In the genomic region with DNA sequence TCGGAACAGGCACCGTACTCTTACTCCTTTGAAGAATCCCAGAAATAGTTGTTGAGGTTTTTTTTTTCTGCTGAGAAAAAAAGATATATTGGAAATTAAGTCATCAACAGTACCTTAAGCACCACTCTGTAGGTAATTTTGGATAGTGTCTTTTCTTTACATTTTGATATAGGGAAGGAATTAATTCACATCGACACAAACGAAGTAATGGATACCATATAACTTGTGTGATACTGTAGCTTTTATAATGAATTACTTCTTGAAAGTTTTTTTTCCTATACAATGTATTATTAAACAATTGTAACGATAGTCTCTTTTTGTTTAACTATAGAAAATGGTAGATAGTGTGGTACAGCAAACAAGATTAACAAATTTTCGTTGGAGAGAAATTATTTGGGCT, we compare ENCODE assay signal across 1 cellular context.
TF ChIP-seq lines count a peak whose summit lies in the region.

No MANE protein-coding gene starts in this region.

TF ChIP-seq in GM23338, 12 proteins besides CTCF, POLR2A, EP300 and RAD21:
- TF ChIP-seq, protein P1, sequence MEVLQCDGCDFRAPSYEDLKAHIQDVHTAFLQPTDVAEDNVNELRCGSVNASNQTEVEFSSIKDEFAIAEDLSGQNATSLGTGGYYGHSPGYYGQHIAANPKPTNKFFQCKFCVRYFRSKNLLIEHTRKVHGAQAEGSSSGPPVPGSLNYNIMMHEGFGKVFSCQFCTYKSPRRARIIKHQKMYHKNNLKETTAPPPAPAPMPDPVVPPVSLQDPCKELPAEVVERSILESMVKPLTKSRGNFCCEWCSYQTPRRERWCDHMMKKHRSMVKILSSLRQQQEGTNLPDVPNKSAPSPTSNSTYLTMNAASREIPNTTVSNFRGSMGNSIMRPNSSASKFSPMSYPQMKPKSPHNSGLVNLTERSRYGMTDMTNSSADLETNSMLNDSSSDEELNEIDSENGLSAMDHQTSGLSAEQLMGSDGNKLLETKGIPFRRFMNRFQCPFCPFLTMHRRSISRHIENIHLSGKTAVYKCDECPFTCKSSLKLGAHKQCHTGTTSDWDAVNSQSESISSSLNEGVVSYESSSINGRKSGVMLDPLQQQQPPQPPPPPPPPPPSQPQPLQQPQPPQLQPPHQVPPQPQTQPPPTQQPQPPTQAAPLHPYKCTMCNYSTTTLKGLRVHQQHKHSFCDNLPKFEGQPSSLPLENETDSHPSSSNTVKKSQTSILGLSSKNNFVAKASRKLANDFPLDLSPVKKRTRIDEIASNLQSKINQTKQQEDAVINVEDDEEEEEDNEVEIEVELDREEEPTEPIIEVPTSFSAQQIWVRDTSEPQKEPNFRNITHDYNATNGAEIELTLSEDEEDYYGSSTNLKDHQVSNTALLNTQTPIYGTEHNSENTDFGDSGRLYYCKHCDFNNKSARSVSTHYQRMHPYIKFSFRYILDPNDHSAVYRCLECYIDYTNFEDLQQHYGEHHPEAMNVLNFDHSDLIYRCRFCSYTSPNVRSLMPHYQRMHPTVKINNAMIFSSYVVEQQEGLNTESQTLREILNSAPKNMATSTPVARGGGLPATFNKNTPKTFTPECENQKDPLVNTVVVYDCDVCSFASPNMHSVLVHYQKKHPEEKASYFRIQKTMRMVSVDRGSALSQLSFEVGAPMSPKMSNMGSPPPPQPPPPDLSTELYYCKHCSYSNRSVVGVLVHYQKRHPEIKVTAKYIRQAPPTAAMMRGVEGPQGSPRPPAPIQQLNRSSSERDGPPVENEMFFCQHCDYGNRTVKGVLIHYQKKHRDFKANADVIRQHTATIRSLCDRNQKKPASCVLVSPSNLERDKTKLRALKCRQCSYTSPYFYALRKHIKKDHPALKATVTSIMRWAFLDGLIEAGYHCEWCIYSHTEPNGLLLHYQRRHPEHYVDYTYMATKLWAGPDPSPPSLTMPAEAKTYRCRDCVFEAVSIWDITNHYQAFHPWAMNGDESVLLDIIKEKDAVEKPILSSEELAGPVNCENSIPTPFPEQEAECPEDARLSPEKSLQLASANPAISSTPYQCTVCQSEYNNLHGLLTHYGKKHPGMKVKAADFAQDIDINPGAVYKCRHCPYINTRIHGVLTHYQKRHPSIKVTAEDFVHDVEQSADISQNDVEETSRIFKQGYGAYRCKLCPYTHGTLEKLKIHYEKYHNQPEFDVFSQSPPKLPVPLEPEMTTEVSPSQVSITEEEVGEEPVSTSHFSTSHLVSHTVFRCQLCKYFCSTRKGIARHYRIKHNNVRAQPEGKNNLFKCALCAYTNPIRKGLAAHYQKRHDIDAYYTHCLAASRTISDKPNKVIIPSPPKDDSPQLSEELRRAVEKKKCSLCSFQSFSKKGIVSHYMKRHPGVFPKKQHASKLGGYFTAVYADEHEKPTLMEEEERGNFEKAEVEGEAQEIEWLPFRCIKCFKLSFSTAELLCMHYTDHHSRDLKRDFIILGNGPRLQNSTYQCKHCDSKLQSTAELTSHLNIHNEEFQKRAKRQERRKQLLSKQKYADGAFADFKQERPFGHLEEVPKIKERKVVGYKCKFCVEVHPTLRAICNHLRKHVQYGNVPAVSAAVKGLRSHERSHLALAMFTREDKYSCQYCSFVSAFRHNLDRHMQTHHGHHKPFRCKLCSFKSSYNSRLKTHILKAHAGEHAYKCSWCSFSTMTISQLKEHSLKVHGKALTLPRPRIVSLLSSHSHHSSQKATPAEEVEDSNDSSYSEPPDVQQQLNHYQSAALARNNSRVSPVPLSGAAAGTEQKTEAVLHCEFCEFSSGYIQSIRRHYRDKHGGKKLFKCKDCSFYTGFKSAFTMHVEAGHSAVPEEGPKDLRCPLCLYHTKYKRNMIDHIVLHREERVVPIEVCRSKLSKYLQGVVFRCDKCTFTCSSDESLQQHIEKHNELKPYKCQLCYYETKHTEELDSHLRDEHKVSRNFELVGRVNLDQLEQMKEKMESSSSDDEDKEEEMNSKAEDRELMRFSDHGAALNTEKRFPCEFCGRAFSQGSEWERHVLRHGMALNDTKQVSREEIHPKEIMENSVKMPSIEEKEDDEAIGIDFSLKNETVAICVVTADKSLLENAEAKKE (CRISPR knock-in tag; IDR thresholded peaks at IDR 0.05): no peak
- TF ChIP-seq ZNF114 (CRISPR knock-in tag; IDR thresholded peaks at IDR 0.05): no peak
- no peak for TF ChIP-seq CREB1 (CRISPR knock-in tag; IDR thresholded peaks at IDR 0.05; ENCODE audit: low read depth)
- TF ChIP-seq, protein P2, sequence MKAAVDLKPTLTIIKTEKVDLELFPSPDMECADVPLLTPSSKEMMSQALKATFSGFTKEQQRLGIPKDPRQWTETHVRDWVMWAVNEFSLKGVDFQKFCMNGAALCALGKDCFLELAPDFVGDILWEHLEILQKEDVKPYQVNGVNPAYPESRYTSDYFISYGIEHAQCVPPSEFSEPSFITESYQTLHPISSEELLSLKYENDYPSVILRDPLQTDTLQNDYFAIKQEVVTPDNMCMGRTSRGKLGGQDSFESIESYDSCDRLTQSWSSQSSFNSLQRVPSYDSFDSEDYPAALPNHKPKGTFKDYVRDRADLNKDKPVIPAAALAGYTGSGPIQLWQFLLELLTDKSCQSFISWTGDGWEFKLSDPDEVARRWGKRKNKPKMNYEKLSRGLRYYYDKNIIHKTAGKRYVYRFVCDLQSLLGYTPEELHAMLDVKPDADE (IDR thresholded peaks at IDR 0.05): no peak
- TF ChIP-seq STAT1 (IDR thresholded peaks at IDR 0.05; ENCODE audit: unreplicated experiment): no peak
- no peak for TF ChIP-seq EZH2 (IDR thresholded peaks at IDR 0.05; ENCODE audit: low read depth, unreplicated experiment)
- TF ChIP-seq ZNF331 (CRISPR knock-in tag; IDR thresholded peaks at IDR 0.05; ENCODE audit: low read depth): no peak
- TF ChIP-seq, protein P3, sequence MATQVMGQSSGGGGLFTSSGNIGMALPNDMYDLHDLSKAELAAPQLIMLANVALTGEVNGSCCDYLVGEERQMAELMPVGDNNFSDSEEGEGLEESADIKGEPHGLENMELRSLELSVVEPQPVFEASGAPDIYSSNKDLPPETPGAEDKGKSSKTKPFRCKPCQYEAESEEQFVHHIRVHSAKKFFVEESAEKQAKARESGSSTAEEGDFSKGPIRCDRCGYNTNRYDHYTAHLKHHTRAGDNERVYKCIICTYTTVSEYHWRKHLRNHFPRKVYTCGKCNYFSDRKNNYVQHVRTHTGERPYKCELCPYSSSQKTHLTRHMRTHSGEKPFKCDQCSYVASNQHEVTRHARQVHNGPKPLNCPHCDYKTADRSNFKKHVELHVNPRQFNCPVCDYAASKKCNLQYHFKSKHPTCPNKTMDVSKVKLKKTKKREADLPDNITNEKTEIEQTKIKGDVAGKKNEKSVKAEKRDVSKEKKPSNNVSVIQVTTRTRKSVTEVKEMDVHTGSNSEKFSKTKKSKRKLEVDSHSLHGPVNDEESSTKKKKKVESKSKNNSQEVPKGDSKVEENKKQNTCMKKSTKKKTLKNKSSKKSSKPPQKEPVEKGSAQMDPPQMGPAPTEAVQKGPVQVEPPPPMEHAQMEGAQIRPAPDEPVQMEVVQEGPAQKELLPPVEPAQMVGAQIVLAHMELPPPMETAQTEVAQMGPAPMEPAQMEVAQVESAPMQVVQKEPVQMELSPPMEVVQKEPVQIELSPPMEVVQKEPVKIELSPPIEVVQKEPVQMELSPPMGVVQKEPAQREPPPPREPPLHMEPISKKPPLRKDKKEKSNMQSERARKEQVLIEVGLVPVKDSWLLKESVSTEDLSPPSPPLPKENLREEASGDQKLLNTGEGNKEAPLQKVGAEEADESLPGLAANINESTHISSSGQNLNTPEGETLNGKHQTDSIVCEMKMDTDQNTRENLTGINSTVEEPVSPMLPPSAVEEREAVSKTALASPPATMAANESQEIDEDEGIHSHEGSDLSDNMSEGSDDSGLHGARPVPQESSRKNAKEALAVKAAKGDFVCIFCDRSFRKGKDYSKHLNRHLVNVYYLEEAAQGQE (IDR thresholded peaks at IDR 0.05; ENCODE audit: unreplicated experiment): no peak
- no peak for TF ChIP-seq NANOG (IDR thresholded peaks at IDR 0.05; ENCODE audit: borderline replicate concordance)
- no peak for TF ChIP-seq POLR2AphosphoS5 (IDR thresholded peaks at IDR 0.05; ENCODE audit: low read depth)
